In the genomic region with DNA sequence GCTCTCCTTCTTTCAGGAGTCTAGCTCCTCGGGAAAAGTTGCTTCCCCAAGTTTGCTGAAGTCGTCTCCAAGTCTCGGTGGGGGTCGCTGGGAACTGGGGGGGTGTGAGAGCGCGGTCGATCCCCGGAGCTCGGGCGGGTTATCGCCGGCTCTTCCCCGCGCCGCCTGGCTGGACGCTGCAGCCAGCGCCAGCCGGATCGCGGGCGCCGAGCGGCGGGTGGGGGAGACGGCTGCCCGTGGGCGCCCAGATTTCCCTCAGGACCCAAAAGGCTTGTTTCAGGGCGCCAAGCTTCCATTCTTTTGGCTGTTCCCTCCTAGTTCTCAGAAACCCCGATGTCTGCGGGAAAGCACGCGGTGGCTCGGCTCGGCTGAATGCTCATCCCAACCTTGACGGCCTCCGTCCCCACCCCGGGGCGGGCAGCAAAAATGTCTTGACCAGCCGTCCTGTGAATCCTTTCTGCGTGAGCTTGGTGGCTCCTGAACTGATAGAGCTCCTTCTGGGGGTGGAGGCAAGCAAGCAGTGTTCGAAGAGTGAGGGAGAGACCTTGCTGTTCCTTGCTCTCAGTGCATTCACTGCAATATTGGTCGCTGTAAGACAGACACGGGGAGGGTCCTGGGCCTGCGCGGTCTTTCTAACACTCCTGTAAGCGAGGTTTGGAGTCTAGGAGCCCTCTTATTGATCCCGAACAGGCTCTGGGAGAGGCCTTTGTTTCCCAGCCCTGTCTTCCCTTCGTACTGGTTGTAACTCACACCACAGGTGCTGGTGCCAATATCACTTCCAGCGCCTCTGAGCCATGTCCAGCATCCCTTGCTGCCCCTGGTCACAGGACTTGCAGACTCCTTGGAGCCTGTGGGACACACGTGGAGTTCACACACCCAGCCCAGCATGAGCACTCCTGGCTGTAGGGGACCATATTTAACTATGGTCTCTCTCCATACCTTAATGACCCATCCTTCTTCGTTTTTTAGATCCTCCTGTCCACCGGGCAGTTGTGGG, we compare ENCODE assay signal across 1 cellular context.
TF ChIP-seq lines count a peak whose summit lies in the region.

No MANE protein-coding gene starts in this region.

TF ChIP-seq in HEK293, 187 proteins besides CTCF, POLR2A, EP300 and RAD21 (continued from another document):
- TF ChIP-seq, protein P1, sequence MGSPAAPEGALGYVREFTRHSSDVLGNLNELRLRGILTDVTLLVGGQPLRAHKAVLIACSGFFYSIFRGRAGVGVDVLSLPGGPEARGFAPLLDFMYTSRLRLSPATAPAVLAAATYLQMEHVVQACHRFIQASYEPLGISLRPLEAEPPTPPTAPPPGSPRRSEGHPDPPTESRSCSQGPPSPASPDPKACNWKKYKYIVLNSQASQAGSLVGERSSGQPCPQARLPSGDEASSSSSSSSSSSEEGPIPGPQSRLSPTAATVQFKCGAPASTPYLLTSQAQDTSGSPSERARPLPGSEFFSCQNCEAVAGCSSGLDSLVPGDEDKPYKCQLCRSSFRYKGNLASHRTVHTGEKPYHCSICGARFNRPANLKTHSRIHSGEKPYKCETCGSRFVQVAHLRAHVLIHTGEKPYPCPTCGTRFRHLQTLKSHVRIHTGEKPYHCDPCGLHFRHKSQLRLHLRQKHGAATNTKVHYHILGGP (tag by site-specific recombination; IDR thresholded peaks at IDR 0.05), result no peak
- no peak for TF ChIP-seq ZNF155 (tag by site-specific recombination; IDR thresholded peaks at IDR 0.05)
- TF ChIP-seq IKZF3 (tag by site-specific recombination; IDR thresholded peaks at IDR 0.05), result peak; percentile 20; the same call in 1 of the 2 replicates
- TF ChIP-seq, protein P2, sequence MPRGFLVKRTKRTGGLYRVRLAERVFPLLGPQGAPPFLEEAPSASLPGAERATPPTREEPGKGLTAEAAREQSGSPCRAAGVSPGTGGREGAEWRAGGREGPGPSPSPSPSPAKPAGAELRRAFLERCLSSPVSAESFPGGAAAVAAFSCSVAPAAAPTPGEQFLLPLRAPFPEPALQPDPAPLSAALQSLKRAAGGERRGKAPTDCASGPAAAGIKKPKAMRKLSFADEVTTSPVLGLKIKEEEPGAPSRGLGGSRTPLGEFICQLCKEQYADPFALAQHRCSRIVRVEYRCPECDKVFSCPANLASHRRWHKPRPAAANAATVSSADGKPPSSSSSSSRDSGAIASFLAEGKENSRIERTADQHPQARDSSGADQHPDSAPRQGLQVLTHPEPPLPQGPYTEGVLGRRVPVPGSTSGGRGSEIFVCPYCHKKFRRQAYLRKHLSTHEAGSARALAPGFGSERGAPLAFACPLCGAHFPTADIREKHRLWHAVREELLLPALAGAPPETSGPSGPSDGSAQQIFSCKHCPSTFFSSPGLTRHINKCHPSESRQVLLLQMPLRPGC (tag by site-specific recombination; IDR thresholded peaks at IDR 0.05), result no peak
- TF ChIP-seq ZBTB20 (tag by site-specific recombination; IDR thresholded peaks at IDR 0.05), result peak; percentile 58; the same call in 1 of the 2 replicates
- TF ChIP-seq, protein P3, sequence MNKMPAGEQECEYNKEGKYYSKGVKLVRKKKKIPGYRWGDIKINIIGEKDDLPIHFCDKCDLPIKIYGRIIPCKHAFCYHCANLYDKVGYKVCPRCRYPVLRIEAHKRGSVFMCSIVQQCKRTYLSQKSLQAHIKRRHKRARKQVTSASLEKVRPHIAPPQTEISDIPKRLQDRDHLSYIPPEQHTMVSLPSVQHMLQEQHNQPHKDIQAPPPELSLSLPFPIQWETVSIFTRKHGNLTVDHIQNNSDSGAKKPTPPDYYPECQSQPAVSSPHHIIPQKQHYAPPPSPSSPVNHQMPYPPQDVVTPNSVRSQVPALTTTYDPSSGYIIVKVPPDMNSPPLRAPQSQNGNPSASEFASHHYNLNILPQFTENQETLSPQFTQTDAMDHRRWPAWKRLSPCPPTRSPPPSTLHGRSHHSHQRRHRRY (tag by site-specific recombination; IDR thresholded peaks at IDR 0.05), result no peak
- peak; percentile 77 for TF ChIP-seq ZBTB8A (tag by site-specific recombination; IDR thresholded peaks at IDR 0.05)
- 0 out of 2 replicates have a peak, but pooled peaks have one; percentile 45 for TF ChIP-seq ZBTB17 (tag by site-specific recombination; IDR thresholded peaks at IDR 0.05)
- peak; percentile 74 for TF ChIP-seq ZNF335 (tag by site-specific recombination; conservative IDR thresholded peaks at IDR 0.05)
